In the genomic region with DNA sequence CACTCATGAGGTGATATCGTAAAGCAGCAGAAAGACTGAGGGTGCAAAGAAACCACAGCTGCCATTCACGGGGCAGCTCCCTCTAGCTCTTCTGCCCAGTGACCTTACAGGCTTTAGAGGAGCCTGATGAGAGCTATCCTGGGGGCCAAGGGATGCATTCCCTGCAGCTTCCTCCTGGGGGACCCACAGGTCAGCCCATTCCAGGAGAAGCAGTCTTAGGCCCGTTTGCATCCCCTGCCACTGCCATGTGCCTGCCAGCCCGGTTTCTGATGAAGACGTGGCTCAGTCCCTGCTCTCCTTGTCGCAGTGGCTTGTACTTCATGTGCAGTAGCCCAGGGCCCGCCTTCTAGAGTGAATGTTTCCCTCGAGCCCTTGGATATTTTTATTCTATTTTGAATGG, we compare ENCODE assay signal across 1 cellular context.
TF ChIP-seq lines count a peak whose summit lies in the region.

No MANE protein-coding gene starts in this region.

TF ChIP-seq in IMR-90, 13 proteins besides CTCF, POLR2A, EP300 and RAD21:
- TF ChIP-seq, protein P1, sequence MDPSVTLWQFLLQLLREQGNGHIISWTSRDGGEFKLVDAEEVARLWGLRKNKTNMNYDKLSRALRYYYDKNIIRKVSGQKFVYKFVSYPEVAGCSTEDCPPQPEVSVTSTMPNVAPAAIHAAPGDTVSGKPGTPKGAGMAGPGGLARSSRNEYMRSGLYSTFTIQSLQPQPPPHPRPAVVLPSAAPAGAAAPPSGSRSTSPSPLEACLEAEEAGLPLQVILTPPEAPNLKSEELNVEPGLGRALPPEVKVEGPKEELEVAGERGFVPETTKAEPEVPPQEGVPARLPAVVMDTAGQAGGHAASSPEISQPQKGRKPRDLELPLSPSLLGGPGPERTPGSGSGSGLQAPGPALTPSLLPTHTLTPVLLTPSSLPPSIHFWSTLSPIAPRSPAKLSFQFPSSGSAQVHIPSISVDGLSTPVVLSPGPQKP (IDR thresholded peaks at IDR 0.05; ENCODE audit: borderline replicate concordance, low read depth, low read length) = no peak
- TF ChIP-seq MAZ (IDR thresholded peaks at IDR 0.05; ENCODE audit: borderline replicate concordance, low read depth, low read length) (no peak), MXI1 (IDR thresholded peaks at IDR 0.05; ENCODE audit: borderline replicate concordance, low read depth, low read length) (no peak)
